ENCODE assay signal across 18 cellular contexts in genomic region chr14:89563503-89563902, GRCh38.
DNase-seq lines count a peak whose midpoint lies in the region; ATAC-seq and TF ChIP-seq lines count a peak whose summit lies in the region.
"Had no signal": no experiment of that assay in that cellular context is flagged by ENCODE, and none has a peak within 500 bp of the region (broad histone marks: within the 10 kb centered on the region; RNA-seq: fewer than 3 reads in every experiment).

No MANE protein-coding gene starts in this region.

- no peak for TF ChIP-seq CTCF in CD8-positive, alpha-beta T cell (IDR thresholded peaks at IDR 0.05)

- DNase-seq in DMS53 (lab: John Stamatoyannopoulos, UW) (peak; percentile 3), DMS53 treated with DMSO at 0.1 percent for 48 hours (lab: John Stamatoyannopoulos, UW; ENCODE audit: unreplicated experiment) (no peak), T-helper 17 cell (no peak), lung microvascular endothelial cell (ENCODE audit: low read depth in 2 of 2) (peak; percentile 50 to 55), C1 segment of cervical spinal cord (lab: John Stamatoyannopoulos, UW) (no peak), NCI-H82 treated with DMSO at 0.1 percent for 48 hours (lab: John Stamatoyannopoulos, UW; ENCODE audit: unreplicated experiment) (no peak)
- no peak for DNase-seq in CD8-positive, alpha-beta T cell
- DNase-seq: 8988T; activated CD4-positive, alpha-beta memory T cell treated with anti-CD3 and anti-CD28 coated beads, Interleukin-2, amount 10 ng/mL, durations not matched to agents 7 days and 5 days; amygdala; central memory CD4-positive, alpha-beta T cell; Kasumi-1; NCI-H1436 treated with DMSO at 0.1 percent for 48 hours; transverse colon had no signal

- peaks cover 68% of the 10 kb centered on the region for H3K4me1 Mint-ChIP-seq in CD8-positive, alpha-beta T cell (ENCODE audit: low read depth)
- peaks cover 35% of the 10 kb centered on the region for H3K4me1 Mint-ChIP-seq in T-helper 17 cell

- peaks cover 5% of the 10 kb centered on the region for H3K4me1 ChIP-seq in CD8-positive, alpha-beta T cell (ENCODE audit: insufficient read depth, low read length)
- H3K4me1 ChIP-seq: transverse colon had no signal

- H3K36me3 ChIP-seq in CD8-positive, alpha-beta T cell (ENCODE audit: insufficient read depth, low read length) = no peaks in the 10 kb centered on the region
- H3K36me3 ChIP-seq: transverse colon had no signal

- ATAC-seq in CD8-positive, alpha-beta T cell = no peak
- ATAC-seq in T-helper 17 cell (no peak), GM18517 (IDR thresholded peaks at IDR 0.05; ENCODE audit: unreplicated experiment) (no peak)

- H3K9me3 ChIP-seq in CD8-positive, alpha-beta T cell (ENCODE audit: low read length) = no peaks in the 10 kb centered on the region
- H3K9me3 ChIP-seq in T-helper 17 cell (ENCODE audit: control insufficient read depth, low read length, poor library complexity, severe bottlenecking) = no peaks in the 10 kb centered on the region
- H3K9me3 ChIP-seq: transverse colon had no signal

- intact Hi-C loops in CD8-positive, alpha-beta T cell (cut with DNase I, micrococcal nuclease) = no loop called here

- H3K27ac Mint-ChIP-seq in CD8-positive, alpha-beta T cell = peak overlapping the region; percentile 46
- H3K27ac Mint-ChIP-seq in T-helper 17 cell = peak overlapping the region; percentile 21
- H3K27ac Mint-ChIP-seq: activated CD4-positive, alpha-beta memory T cell treated with anti-CD3 and anti-CD28 coated beads, Interleukin-2, amount 10 ng/mL, durations not matched to agents 7 days and 5 days; B cell had no signal

- no peak overlapping the region for H3K4me3 ChIP-seq in CD8-positive, alpha-beta T cell (ENCODE audit: low read depth, low read length)
- H3K4me3 ChIP-seq: transverse colon had no signal

- no peaks in the 10 kb centered on the region for H3K9me3 Mint-ChIP-seq in CD8-positive, alpha-beta T cell
- H3K9me3 Mint-ChIP-seq: activated CD4-positive, alpha-beta memory T cell treated with anti-CD3 and anti-CD28 coated beads, Interleukin-2, amount 10 ng/mL, durations not matched to agents 7 days and 5 days; neural crest cell had no signal

- CTCF ChIA-PET in CD8-positive, alpha-beta T cell (lab: Charles Lee) = no interaction called here

- H3K36me3 Mint-ChIP-seq in CD8-positive, alpha-beta T cell = peaks cover 60% of the 10 kb centered on the region
- no peaks in the 10 kb centered on the region for H3K36me3 Mint-ChIP-seq in T-helper 17 cell (ENCODE audit: low read depth)

- POLR2A ChIA-PET in CD8-positive, alpha-beta T cell (lab: Charles Lee) = no interaction called here

- no peaks in the 10 kb centered on the region for H3K27me3 Mint-ChIP-seq in CD8-positive, alpha-beta T cell (ENCODE audit: low read depth)
- no peaks in the 10 kb centered on the region for H3K27me3 Mint-ChIP-seq in T-helper 17 cell
- H3K27me3 Mint-ChIP-seq: activated CD4-positive, alpha-beta memory T cell treated with anti-CD3 and anti-CD28 coated beads, Interleukin-2, amount 10 ng/mL, durations not matched to agents 7 days and 5 days; B cell had no signal

- no peaks in the 10 kb centered on the region for H3K27me3 ChIP-seq in CD8-positive, alpha-beta T cell (ENCODE audit: insufficient read depth, low read length)
- H3K27me3 ChIP-seq: transverse colon had no signal

- no peak overlapping the region for H3K4me3 Mint-ChIP-seq in CD8-positive, alpha-beta T cell
- no peak overlapping the region for H3K4me3 Mint-ChIP-seq in T-helper 17 cell
- H3K4me3 Mint-ChIP-seq: activated CD4-positive, alpha-beta memory T cell treated with anti-CD3 and anti-CD28 coated beads, Interleukin-2, amount 10 ng/mL, durations not matched to agents 7 days and 5 days; B cell; neural crest cell had no signal

- no peak overlapping the region for H3K27ac ChIP-seq in CD8-positive, alpha-beta T cell (ENCODE audit: low read depth, low read length)
- H3K27ac ChIP-seq: transverse colon, VCaP had no signal

Comparison
In these comparisons a context has a peak if more than half of its experiments do, and no peak if none do; other contexts are left out.
1. DNase-seq: peak in DMS53 (single experiment) and lung microvascular endothelial cell (2 of 2); none in DMS53 treated with DMSO at 0.1 percent for 48 hours (single experiment), CD8-positive, alpha-beta T cell (0 of 7), T-helper 17 cell (0 of 3), C1 segment of cervical spinal cord (0 of 14) and NCI-H82 treated with DMSO at 0.1 percent for 48 hours (single experiment).